Comparison of ENCODE assay signal across 8 cellular contexts in genomic region chr6:154509421-154510143, GRCh38. TPM values are rescaled to one million over a fixed set of nuclear protein-coding genes. Genes with fewer than 3 reads are reported as not detected.
A peak's percentile ranks its signal among the peaks of the same experiment; 100 is the strongest.
DNase-seq lines count a peak whose midpoint lies in the region; ATAC-seq and TF ChIP-seq lines count a peak whose summit lies in the region.

No MANE protein-coding gene starts in this region.

- H3K27ac ChIP-seq in HUES48 (ENCODE audit: low read depth, low read length) (peak overlapping the region; percentile 81), gastrocnemius medialis (peak overlapping the region; percentile 79 to 90 (median 86))

- CTCF ChIA-PET in Calu3 (lab: Charles Lee), result no interaction called here

- H3K4me3 ChIP-seq in HUES48 (ENCODE audit: low read depth, low read length) (peak overlapping the region; percentile 70), gastrocnemius medialis (peak overlapping the region; percentile 74 to 83 (median 78))

- H3K4me1 ChIP-seq in HUES48 (ENCODE audit: control insufficient read depth, insufficient read depth, low read length) (peaks cover 38% of the 10 kb centered on the region), gastrocnemius medialis (peaks cover 12 to 18% of the 10 kb centered on the region in 2 donors)

- no peaks in the 10 kb centered on the region for H3K9me3 Mint-ChIP-seq in Calu3 (ENCODE audit: low read depth, unreplicated experiment)
- no peaks in the 10 kb centered on the region for H3K9me3 Mint-ChIP-seq in activated naive CD4-positive, alpha-beta T cell treated with anti-CD3 and anti-CD28 coated beads, Interleukin-2, amount 50 U/mL, for 72 hours

- peak overlapping the region; percentile 86 for H3K4me3 Mint-ChIP-seq in Calu3 (ENCODE audit: low read depth, unreplicated experiment)

- H3K27me3 ChIP-seq in HUES48 (ENCODE audit: control insufficient read depth, insufficient read depth, low read length) (peaks cover 77% of the 10 kb centered on the region), gastrocnemius medialis (no peaks in the 10 kb centered on the region)

- intact Hi-C loops in Calu3 (cut with micrococcal nuclease; ENCODE audit: unreplicated experiment) (loop anchor here (5.0 to 10.0 kb wide), 2 partner anchors 122 to 135 kb away; no protein-coding TSS in a partner anchor), gastrocnemius medialis (cut with DNase I; ENCODE audit: low total_unique reads) (loop anchor here (10.0 kb wide), 1 partner anchor 225 kb away; the partner anchor contains the start of gene SCAF8)

- H3K9ac ChIP-seq in HUES48 (ENCODE audit: low read depth, low read length), result peak overlapping the region; percentile 23

- no peak for TF ChIP-seq CTCF in Calu3 (IDR thresholded peaks at IDR 0.05; ENCODE audit: unreplicated experiment)
- no peak for TF ChIP-seq CTCF in GM20000 (IDR thresholded peaks at IDR 0.05; ENCODE audit: extremely low read depth, missing control alignments)
- no peak for TF ChIP-seq CTCF in gastrocnemius medialis (IDR thresholded peaks at IDR 0.05 in 4 of 5, conservative IDR thresholded peaks at IDR 0.05 in 1 of 5)

- peaks cover 39% of the 10 kb centered on the region for H3K36me3 Mint-ChIP-seq in Calu3 (ENCODE audit: insufficient read depth, unreplicated experiment)
- no peaks in the 10 kb centered on the region for H3K36me3 Mint-ChIP-seq in activated naive CD4-positive, alpha-beta T cell treated with anti-CD3 and anti-CD28 coated beads, Interleukin-2, amount 50 U/mL, for 72 hours

- no peaks in the 10 kb centered on the region for H3K9me3 ChIP-seq in HUES48 (ENCODE audit: control insufficient read depth, insufficient read depth, low read length)
- no peaks in the 10 kb centered on the region for H3K9me3 ChIP-seq in gastrocnemius medialis

- no peaks in the 10 kb centered on the region for H3K36me3 ChIP-seq in HUES48 (ENCODE audit: control insufficient read depth, insufficient read depth, low read length)
- no peaks in the 10 kb centered on the region for H3K36me3 ChIP-seq in gastrocnemius medialis

- no TSS peak for BruUV-seq in Calu3 (replicated peaks; lab: Mats Ljungman, UMichigan)

- no peaks in the 10 kb centered on the region for H3K27me3 Mint-ChIP-seq in Calu3 (ENCODE audit: unreplicated experiment)

- peaks cover 26% of the 10 kb centered on the region for H3K4me1 Mint-ChIP-seq in Calu3 (ENCODE audit: low read depth, unreplicated experiment)

- DNase-seq in Calu3 (peak; percentile 26), GM20000 (ENCODE audit: low spot score) (peak; percentile 33), hepatic stellate cell (ENCODE audit: low spot score) (peak; percentile 39), gastrocnemius medialis (peak; percentile 8 to 13), cerebellum (ENCODE audit: low spot score) (no peak), NCI-H187 (lab: John Stamatoyannopoulos, UW) (no peak)
- peak in 1 of 2 donors; percentile 39 for DNase-seq in activated naive CD4-positive, alpha-beta T cell treated with anti-CD3 and anti-CD28 coated beads, Interleukin-2, amount 50 U/mL, for 72 hours (ENCODE audit: low spot score in 2 of 2)

- ATAC-seq in activated naive CD4-positive, alpha-beta T cell treated with anti-CD3 and anti-CD28 coated beads, Interleukin-2, amount 50 U/mL, for 72 hours, result peak; percentile 26 to 51
- ATAC-seq in gastrocnemius medialis, result peak; percentile 31 to 37

- in situ Hi-C loops in gastrocnemius medialis (cut with MboI; ENCODE audit: low sequenced_read_pairs in 4 of 4), result loop anchor here in 1 of 4 donors (25.0 kb wide), 1 partner anchor 97 kb away; no protein-coding TSS in a partner anchor

- TF ChIP-seq POLR2A in gastrocnemius medialis (IDR thresholded peaks at IDR 0.05), result no peak

- peak overlapping the region; percentile 70 for H3K27ac Mint-ChIP-seq in Calu3 (ENCODE audit: unreplicated experiment)
- H3K27ac Mint-ChIP-seq in activated naive CD4-positive, alpha-beta T cell treated with anti-CD3 and anti-CD28 coated beads, Interleukin-2, amount 50 U/mL, for 72 hours, result no peak overlapping the region

RNA-seq across cellular contexts. Expression of gene CNKSR3, which starts 0.9 kb away (rescaled TPM):
- 4.0 and 4.7 TPM in 2 replicates for total RNA-seq in Calu3 (2022)
- under 1 TPM in 1 of 2 donors, not detected in 1; 0.78 TPM for total RNA-seq in activated naive CD4-positive, alpha-beta T cell treated with anti-CD3 and anti-CD28 coated beads, Interleukin-2, amount 50 U/mL, for 72 hours
- 1 to 10 TPM in 3 of 4 donors, under 1 TPM in 1; 0.70 to 4.6 (median 2.9) TPM for total RNA-seq in gastrocnemius medialis
- 1.7 TPM for total RNA-seq in cerebellum

Comparison
In these comparisons a context has a peak if more than half of its experiments do, and no peak if none do; other contexts are left out.
1. DNase-seq: peak in Calu3 (single experiment), GM20000 (single experiment), hepatic stellate cell (single experiment) and gastrocnemius medialis (2 of 2); none in cerebellum (single experiment) and NCI-H187 (0 of 2).